33 cellular contexts compared by ENCODE assay signal in genomic region chr6:18076231-18076630, GRCh38.
"Had no signal": no experiment of that assay in that cellular context is flagged by ENCODE, and none has a peak within 500 bp of the region (broad histone marks: within the 10 kb centered on the region; RNA-seq: fewer than 3 reads in every experiment).

No MANE protein-coding gene starts in this region.

- H3K27me3 ChIP-seq: ascending aorta, cardiac muscle cell, colonic mucosa, esophagus squamous epithelium, left lung, pancreas, sigmoid colon had no signal

- H3K36me3 ChIP-seq: ascending aorta, cardiac muscle cell, colonic mucosa, esophagus squamous epithelium, left lung, lower lobe of right lung, pancreas, sigmoid colon, thoracic aorta, WERI-Rb-1 had no signal

- H3K9me3 ChIP-seq: ascending aorta, colonic mucosa, lower lobe of right lung, pancreas, psoas muscle, thoracic aorta had no signal

- FAIRE-seq: endometrium, frontal cortex, pancreas, small intestine, urothelium cell line had no signal

- H3K27ac ChIP-seq: ascending aorta, cardiac muscle cell, colonic mucosa, epithelial cell of prostate, esophagus squamous epithelium, left lung, lower lobe of right lung, pancreas, psoas muscle, sigmoid colon, thoracic aorta, WERI-Rb-1 had no signal

- H3K4me1 ChIP-seq: ascending aorta, colonic mucosa, esophagus squamous epithelium, left lung, lower lobe of right lung, pancreas, psoas muscle had no signal

- ATAC-seq: activated CD4-positive, CD25-positive, alpha-beta regulatory T cell treated with anti-CD3 and anti-CD28 coated beads, Interleukin-2, amount 50 U/mL, for 24 hours; left lung; lower lobe of right lung; naive thymus-derived CD8-positive, alpha-beta T cell; pancreas; psoas muscle; stimulated activated effector memory CD8-positive, alpha-beta T cell treated with anti-CD3 and anti-CD28 coated beads, Interleukin-12 subunit alpha, Interleukin-12 subunit beta, amount 100 ng/mL, for 72 hours had no signal

- H3K4me3 ChIP-seq: ascending aorta, cardiac muscle cell, colonic mucosa, esophagus squamous epithelium, left lung, lower lobe of right lung, pancreas, psoas muscle, sigmoid colon, thoracic aorta had no signal

- DNase-seq: activated CD4-positive, alpha-beta memory T cell treated with anti-CD3 and anti-CD28 coated beads for 36 hours; activated CD4-positive, alpha-beta T cell treated with anti-CD3 and anti-CD28 coated beads, Interleukin-2, amount 10 ng/mL, durations not matched to agents 24 days and 14 days; activated CD8-positive, alpha-beta memory T cell treated with anti-CD3 and anti-CD28 coated beads, Interleukin-2, amount 50 U/mL, for 4 hours; activated effector memory CD4-positive, alpha-beta T cell treated with anti-CD3 and anti-CD28 coated beads, Interleukin-2, amount 50 U/mL, for 16 hours; activated naive CD4-positive, alpha-beta T cell treated with anti-CD3 and anti-CD28 coated beads for 36 hours; activated naive CD8-positive, alpha-beta T cell treated with anti-CD3 and anti-CD28 coated beads for 36 hours; activated T-cell treated with anti-CD3 and anti-CD28 coated beads, Interleukin-2, amount 50 U/mL, for 1 hour; cerebellar nuclear complex; colonic mucosa; effector CD8-positive, alpha-beta T cell; esophagus squamous epithelium; left lung; lower lobe of right lung; mesenchymal stem cell; naive thymus-derived CD8-positive, alpha-beta T cell; nucleus accumbens; pancreas; psoas muscle; sigmoid colon; small intestine; stimulated activated CD4-positive, alpha-beta T cell treated with anti-CD3 and anti-CD28 coated beads, Interleukin-4, amount 100 ng/mL, for 24 hours; T-helper 9 cell; trophoblast cell; WERI-Rb-1 had no signal
